Comparison of ENCODE assay signal across 37 cellular contexts in the genomic region with DNA sequence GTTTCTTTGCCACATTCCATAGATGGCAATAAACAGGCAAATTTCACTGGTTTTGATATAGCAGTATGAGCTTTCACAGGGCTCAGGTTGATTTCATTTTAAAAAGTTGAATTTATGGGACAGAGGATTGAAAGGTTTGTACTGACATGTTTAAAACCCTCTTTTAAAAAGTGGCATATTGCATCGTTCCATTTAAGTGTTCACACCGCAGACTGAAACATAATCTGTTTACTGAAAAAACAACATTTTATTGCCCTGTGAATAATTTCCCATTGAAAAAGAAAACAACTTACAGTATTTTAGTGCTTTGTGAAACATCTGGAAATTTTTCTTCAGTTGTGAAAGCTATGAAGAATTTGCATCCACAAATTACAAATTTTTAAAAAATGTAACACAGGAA.
"Had no signal": no experiment of that assay in that cellular context is flagged by ENCODE, and none has a peak within 500 bp of the region (broad histone marks: within the 10 kb centered on the region; RNA-seq: fewer than 3 reads in every experiment).

No MANE protein-coding gene starts in this region.

- FAIRE-seq: astrocyte, bronchial epithelial cell, RCC 7860 had no signal

- H3K27ac ChIP-seq: adrenal gland, RWPE1, WERI-Rb-1 had no signal

- DNase-seq: activated CD4-positive, alpha-beta T cell treated with anti-CD3 and anti-CD28 coated beads for 1 hour; activated CD4-positive, alpha-beta T cell treated with anti-CD3 and anti-CD28 coated beads, Interleukin-2, amount 10 ng/mL, durations not matched to agents 24 days and 14 days; activated CD4-positive, alpha-beta T cell treated with anti-CD3 and anti-CD28 coated beads, Interleukin-2, amount 50 U/mL, for 4 hours; activated CD4-positive, CD25-positive, alpha-beta regulatory T cell; activated CD8-positive, alpha-beta T cell treated with anti-CD3 and anti-CD28 coated beads, Interleukin-2, amount 10 ng/mL, durations not matched to agents 7 days and 5 days; activated gamma-delta T cell treated with Interleukin-2 at 50 U/mL for 16 hours; activated naive CD4-positive, alpha-beta T cell treated with anti-CD3 and anti-CD28 coated beads for 36 hours; activated T-cell treated with anti-CD3 and anti-CD28 coated beads, Interleukin-2, amount 50 U/mL, for 4 hours; adrenal gland; caudate nucleus; cerebellar nuclear complex; Kasumi-1; KG1; MM.1S; MV-4-11; NCI-H1092 treated with DMSO at 0.1 percent for 48 hours; NCI-H1417; NCI-H146; NCI-H187; NCI-H2029 treated with DMSO at 0.1 percent for 48 hours; NCI-H2107; NCI-H2171; NCI-H510A; NCI-H526; NCI-H748 treated with DMSO at 0.1 percent for 48 hours; NK-92 treated with Interleukin-12 subunit alpha and Interleukin-12 subunit beta, amount 100 ng/mL, for 24 hours; PC-3; T1000; WERI-Rb-1 had no signal

- H3K36me3 ChIP-seq: adrenal gland, WERI-Rb-1 had no signal

- H3K4me3 ChIP-seq: adrenal gland had no signal

- H3K4me3 Mint-ChIP-seq: activated CD4-positive, alpha-beta T cell treated with anti-CD3 and anti-CD28 coated beads, Interleukin-2, amount 10 ng/mL, durations not matched to agents 24 days and 14 days; activated CD8-positive, alpha-beta T cell treated with anti-CD3 and anti-CD28 coated beads, Interleukin-2, amount 10 ng/mL, durations not matched to agents 7 days and 5 days; activated naive CD4-positive, alpha-beta T cell treated with anti-CD3 and anti-CD28 coated beads for 36 hours; activated T-cell treated with anti-CD3 and anti-CD28 coated beads, Interleukin-2, amount 50 U/mL, for 4 hours; activated T-helper 1 cell treated with anti-CD3 and anti-CD28 coated beads, Interleukin-12 subunit alpha, Interleukin-12 subunit beta, Interleukin-2, Interleukin-4 antibody, amounts not matched to agents 30 ng/mL and 10 ng/mL and 1 ng/mL, durations not matched to agents 14 hours and 24 hours and 36 hours; brain had no signal

- H3K9me3 ChIP-seq: adrenal gland had no signal

- H3K36me3 Mint-ChIP-seq: activated naive CD4-positive, alpha-beta T cell treated with anti-CD3 and anti-CD28 coated beads, Interleukin-2, amount 50 U/mL, for 72 hours; brain had no signal

- H3K4me1 Mint-ChIP-seq: activated CD4-positive, alpha-beta T cell treated with anti-CD3 and anti-CD28 coated beads, Interleukin-2, amount 10 ng/mL, durations not matched to agents 24 days and 14 days had no signal

- H3K4me1 ChIP-seq: adrenal gland had no signal

- ATAC-seq: activated CD8-positive, alpha-beta T cell treated with anti-CD3 and anti-CD28 coated beads, Interleukin-2, amount 10 ng/mL, durations not matched to agents 7 days and 5 days; activated naive CD4-positive, alpha-beta T cell treated with anti-CD3 and anti-CD28 coated beads, Interleukin-2, amount 50 U/mL, for 72 hours; activated T-cell treated with anti-CD3 and anti-CD28 coated beads, Interleukin-2, amount 50 U/mL, for 4 hours; PC-3; Right ventricle myocardium inferior had no signal

- H3K27me3 Mint-ChIP-seq: brain had no signal

- H3K27ac Mint-ChIP-seq: activated CD4-positive, alpha-beta T cell treated with anti-CD3 and anti-CD28 coated beads, Interleukin-2, amount 10 ng/mL, durations not matched to agents 24 days and 14 days; activated CD8-positive, alpha-beta T cell treated with anti-CD3 and anti-CD28 coated beads, Interleukin-2, amount 10 ng/mL, durations not matched to agents 7 days and 5 days; activated naive CD4-positive, alpha-beta T cell treated with anti-CD3 and anti-CD28 coated beads for 36 hours; activated naive CD4-positive, alpha-beta T cell treated with anti-CD3 and anti-CD28 coated beads, Interleukin-2, amount 50 U/mL, for 72 hours; activated T-helper 1 cell treated with anti-CD3 and anti-CD28 coated beads, Interleukin-12 subunit alpha, Interleukin-12 subunit beta, Interleukin-2, Interleukin-4 antibody, amounts not matched to agents 30 ng/mL and 10 ng/mL and 1 ng/mL, durations not matched to agents 14 hours and 24 hours and 36 hours; brain had no signal

- H3K27me3 ChIP-seq: adrenal gland had no signal
